39 cellular contexts compared by ENCODE assay signal in genomic region chr9:137232101-137232500, GRCh38. TPM values are rescaled to one million over a fixed set of nuclear protein-coding genes. Genes with fewer than 3 reads are reported as not detected.
"Had no signal": no experiment of that assay in that cellular context is flagged by ENCODE, and none has a peak within 500 bp of the region (broad histone marks: within the 10 kb centered on the region; RNA-seq: fewer than 3 reads in every experiment).

No MANE protein-coding gene starts in this region.

- H3K36me3 Mint-ChIP-seq: activated CD4-positive, alpha-beta memory T cell treated with anti-CD3 and anti-CD28 coated beads for 36 hours; activated naive CD4-positive, alpha-beta T cell treated with anti-CD3 and anti-CD28 coated beads, Interleukin-2, amount 50 U/mL, for 72 hours had no signal

- H3K27ac ChIP-seq: adrenal gland, body of pancreas, breast epithelium, Peyer's patch, VCaP had no signal

- ATAC-seq: activated naive CD4-positive, alpha-beta T cell treated with anti-CD3 and anti-CD28 coated beads, Interleukin-2, amount 50 U/mL, for 72 hours; activated T-cell treated with anti-CD3 and anti-CD28 coated beads, Interleukin-2, amount 50 U/mL, for 4 hours; body of pancreas; PC-3; Right ventricle myocardium inferior had no signal

- H3K27ac Mint-ChIP-seq: activated B cell treated with CpG ODN at 0.5 μM for 24 hours; activated CD4-positive, alpha-beta memory T cell treated with anti-CD3 and anti-CD28 coated beads for 36 hours; activated naive CD4-positive, alpha-beta T cell treated with anti-CD3 and anti-CD28 coated beads for 36 hours; activated naive CD4-positive, alpha-beta T cell treated with anti-CD3 and anti-CD28 coated beads, Interleukin-2, amount 50 U/mL, for 72 hours; activated T-helper 1 cell treated with anti-CD3 and anti-CD28 coated beads, Interleukin-12 subunit alpha, Interleukin-12 subunit beta, Interleukin-2, Interleukin-4 antibody, amounts not matched to agents 30 ng/mL and 10 ng/mL and 1 ng/mL, durations not matched to agents 14 hours and 24 hours and 36 hours had no signal

- DNase-seq: activated B cell treated with CpG ODN at 0.5 μM for 24 hours; activated CD4-positive, alpha-beta memory T cell treated with anti-CD3 and anti-CD28 coated beads for 36 hours; activated CD4-positive, alpha-beta T cell treated with anti-CD3 and anti-CD28 coated beads for 4 hours; activated CD4-positive, alpha-beta T cell treated with anti-CD3 and anti-CD28 coated beads, Interleukin-2, amount 50 U/mL, for 1 hour; activated CD4-positive, CD25-positive, alpha-beta regulatory T cell treated with anti-CD3 and anti-CD28 coated beads, Interleukin-2, amount 50 U/mL, for 72 hours; activated CD8-positive, alpha-beta memory T cell treated with anti-CD3 and anti-CD28 coated beads, Interleukin-2, amount 50 U/mL, for 4 hours; activated gamma-delta T cell treated with Interleukin-2 at 50 U/mL for 16 hours; activated naive CD4-positive, alpha-beta T cell treated with anti-CD3 and anti-CD28 coated beads for 36 hours; activated T-cell treated with anti-CD3 and anti-CD28 coated beads for 4 hours; activated T-cell treated with anti-CD3 and anti-CD28 coated beads, Interleukin-2, amount 50 U/mL, for 4 hours; adrenal gland; body of pancreas; Kasumi-1; MM.1S; MV-4-11; NCI-H1092; NCI-H1436 treated with DMSO at 0.1 percent for 48 hours; NCI-H1694 treated with DMSO at 0.1 percent for 48 hours; NCI-H2029; NCI-H510A; NCI-H526; NCI-H748 treated with DMSO at 0.1 percent for 48 hours; NK-92 treated with Interleukin-12 subunit alpha and Interleukin-12 subunit beta, amount 100 ng/mL, for 24 hours; PC-3; Peyer's patch; RPMI8226; SIG-M5; SW 1271; T-helper 1 cell; T-helper 2 cell; T-helper 9 cell had no signal

- H3K36me3 ChIP-seq: adrenal gland, breast epithelium, Peyer's patch had no signal

- H3K9me3 ChIP-seq: adrenal gland, body of pancreas, breast epithelium had no signal

- H3K4me3 ChIP-seq: adrenal gland, body of pancreas, breast epithelium, Peyer's patch had no signal

- FAIRE-seq: astrocyte had no signal

- H3K9me3 Mint-ChIP-seq: activated B cell treated with CpG ODN at 0.5 μM for 24 hours; activated CD4-positive, alpha-beta memory T cell treated with anti-CD3 and anti-CD28 coated beads for 36 hours; activated naive CD4-positive, alpha-beta T cell treated with anti-CD3 and anti-CD28 coated beads for 36 hours; activated naive CD4-positive, alpha-beta T cell treated with anti-CD3 and anti-CD28 coated beads, Interleukin-2, amount 50 U/mL, for 72 hours; activated T-cell treated with anti-CD3 and anti-CD28 coated beads, Interleukin-2, amount 50 U/mL, for 4 hours; activated T-helper 1 cell treated with anti-CD3 and anti-CD28 coated beads, Interleukin-12 subunit alpha, Interleukin-12 subunit beta, Interleukin-2, Interleukin-4 antibody, amounts not matched to agents 30 ng/mL and 10 ng/mL and 1 ng/mL, durations not matched to agents 14 hours and 24 hours and 36 hours had no signal

- H3K4me3 Mint-ChIP-seq: activated B cell treated with CpG ODN at 0.5 μM for 24 hours; activated CD4-positive, alpha-beta memory T cell treated with anti-CD3 and anti-CD28 coated beads for 36 hours; activated naive CD4-positive, alpha-beta T cell treated with anti-CD3 and anti-CD28 coated beads for 36 hours; activated T-cell treated with anti-CD3 and anti-CD28 coated beads, Interleukin-2, amount 50 U/mL, for 4 hours; activated T-helper 1 cell treated with anti-CD3 and anti-CD28 coated beads, Interleukin-12 subunit alpha, Interleukin-12 subunit beta, Interleukin-2, Interleukin-4 antibody, amounts not matched to agents 30 ng/mL and 10 ng/mL and 1 ng/mL, durations not matched to agents 14 hours and 24 hours and 36 hours had no signal

RNA-seq across cellular contexts. Expression of gene SLC34A3, which starts 1.4 kb away (rescaled TPM):
- total RNA-seq: activated B cell treated with CpG ODN at 0.5 μM for 24 hours; activated CD4-positive, alpha-beta memory T cell treated with anti-CD3 and anti-CD28 coated beads for 36 hours; activated naive CD4-positive, alpha-beta T cell treated with anti-CD3 and anti-CD28 coated beads for 36 hours; activated T-cell treated with anti-CD3 and anti-CD28 coated beads, Interleukin-2, amount 50 U/mL, for 4 hours; activated T-helper 1 cell treated with anti-CD3 and anti-CD28 coated beads, Interleukin-12 subunit alpha, Interleukin-12 subunit beta, Interleukin-2, Interleukin-4 antibody, amounts not matched to agents 30 ng/mL and 10 ng/mL and 1 ng/mL, durations not matched to agents 14 hours and 24 hours and 36 hours; adrenal gland; breast epithelium; cardiac septum; Right ventricle myocardium inferior; SK-MEL-5 had no signal
- polyA plus RNA-seq: adrenal gland had no signal

RNA-seq across cellular contexts. Expression of gene RNF224, which starts 4.8 kb away (rescaled TPM):
- total RNA-seq: activated B cell treated with CpG ODN at 0.5 μM for 24 hours; activated CD4-positive, alpha-beta memory T cell treated with anti-CD3 and anti-CD28 coated beads for 36 hours; activated naive CD4-positive, alpha-beta T cell treated with anti-CD3 and anti-CD28 coated beads for 36 hours; activated naive CD4-positive, alpha-beta T cell treated with anti-CD3 and anti-CD28 coated beads, Interleukin-2, amount 50 U/mL, for 72 hours; activated T-cell treated with anti-CD3 and anti-CD28 coated beads, Interleukin-2, amount 50 U/mL, for 4 hours; adrenal gland; astrocyte; cardiac septum; Peyer's patch; Right ventricle myocardium inferior; SK-MEL-5 had no signal
- polyA plus RNA-seq: adrenal gland had no signal

RNA-seq across cellular contexts. Expression of gene CYSRT1, which starts 7.1 kb away (rescaled TPM):
- total RNA-seq: body of pancreas, cardiac septum, Right ventricle myocardium inferior had no signal

RNA-seq across cellular contexts. Expression of gene RNF208, which starts 10.1 kb away (rescaled TPM):
- total RNA-seq: SK-MEL-5 had no signal
